ENCODE assay signal across 35 cellular contexts in genomic region chr6:14992382-14992781, GRCh38.
DNase-seq lines count a peak whose midpoint lies in the region; ATAC-seq, FAIRE-seq and TF ChIP-seq lines count a peak whose summit lies in the region.
"Had no signal": no experiment of that assay in that cellular context is flagged by ENCODE, and none has a peak within 500 bp of the region (broad histone marks: within the 10 kb centered on the region; RNA-seq: fewer than 3 reads in every experiment).

No MANE protein-coding gene starts in this region.

- no peaks in the 10 kb centered on the region for H3K36me3 Mint-ChIP-seq in activated naive CD8-positive, alpha-beta T cell treated with anti-CD3 and anti-CD28 coated beads, Interleukin-2, amount 50 U/mL, for 24 hours (ENCODE audit: low read depth)
- no peaks in the 10 kb centered on the region for H3K36me3 Mint-ChIP-seq in activated naive CD8-positive, alpha-beta T cell treated with anti-CD3 and anti-CD28 coated beads for 36 hours
- H3K36me3 Mint-ChIP-seq: CD14-positive monocyte; CD4-positive, alpha-beta memory T cell; CD4-positive, CD25-positive, alpha-beta regulatory T cell; CD8-positive, alpha-beta memory T cell; CD8-positive, alpha-beta T cell had no signal

- BruUV-seq in IMR-90 (replicated peaks; lab: Mats Ljungman, UMichigan) (no TSS peak), K562 (replicated peaks; lab: Mats Ljungman, UMichigan) (no TSS peak)

- no peak overlapping the region for H2AK9ac ChIP-seq in IMR-90 (replicated peaks; ENCODE audit: low read depth, low read length, poor library complexity)

- H4K20me1 ChIP-seq in IMR-90 (ENCODE audit: insufficient read depth, low read length) (no peaks in the 10 kb centered on the region), K562 (replicated peaks; ENCODE audit: control insufficient read depth, insufficient read depth, low read length) (no peaks in the 10 kb centered on the region)
- H4K20me1 ChIP-seq: BLaER1; BLaER1 treated with 17β-estradiol and CSF1 and Interleukin-3, amounts not matched to agents 10 nM and 100 nM had no signal

- intact Hi-C loops in IMR-90 (cut with micrococcal nuclease) (no loop called here), K562 (cut with micrococcal nuclease) (no loop called here)

- no peaks in the 10 kb centered on the region for H3K9me1 ChIP-seq in IMR-90 (ENCODE audit: insufficient read depth, low read length)
- H3K9me1 ChIP-seq in K562 (ENCODE audit: control insufficient read depth, insufficient read depth, low read length), result no peaks in the 10 kb centered on the region

- H4K5ac ChIP-seq in IMR-90 (ENCODE audit: low read depth, low read length), result no peak overlapping the region

- H3K27me3 Mint-ChIP-seq in activated naive CD8-positive, alpha-beta T cell treated with anti-CD3 and anti-CD28 coated beads, Interleukin-2, amount 50 U/mL, for 24 hours, result peaks cover 2% of the 10 kb centered on the region
- no peaks in the 10 kb centered on the region for H3K27me3 Mint-ChIP-seq in activated naive CD8-positive, alpha-beta T cell treated with anti-CD3 and anti-CD28 coated beads for 36 hours
- H3K27me3 Mint-ChIP-seq: CD4-positive, alpha-beta T cell had no signal

- H4K91ac ChIP-seq in IMR-90 (ENCODE audit: insufficient read depth, low read depth, low read length), result no peak overlapping the region

- H2AK5ac ChIP-seq in IMR-90 (ENCODE audit: low read depth, low read length), result no peak overlapping the region

- no peak overlapping the region for H2AFZ ChIP-seq in IMR-90 (replicated peaks; ENCODE audit: low read length, poor library complexity)
- no peak overlapping the region for H2AFZ ChIP-seq in K562 (ENCODE audit: low read depth, low read length)

- POLR2A ChIA-PET in IMR-90 (lab: Charles Lee; ENCODE audit: unreplicated experiment) (no interaction called here), K562 (lab: Yijun Ruan, JAX) (no interaction called here)

- TF ChIP-seq EP300 in K562 (IDR thresholded peaks at IDR 0.05; ENCODE audit: low read length), result no peak

- H3K27ac ChIP-seq in IMR-90 (ENCODE audit: insufficient read depth, low read length) (no peak overlapping the region), K562 (ENCODE audit: extremely low read depth, low read depth, low read length) (no peak overlapping the region)
- H3K27ac ChIP-seq: 22Rv1; A549; BLaER1; BLaER1 treated with 17β-estradiol and CSF1 and Interleukin-3, amounts not matched to agents 10 nM and 100 nM; C4-2B had no signal

- H2BK15ac ChIP-seq in IMR-90 (ENCODE audit: low read depth, low read length), result no peak overlapping the region

- no peak overlapping the region for H2BK120ac ChIP-seq in IMR-90 (ENCODE audit: low read depth, low read length)

- H3K4ac ChIP-seq in IMR-90 (ENCODE audit: low read depth, low read length), result no peak overlapping the region

- dilution Hi-C loops in IMR-90 (cut with HindIII; ENCODE audit: low sequenced_read_pairs, unreplicated experiment), result no loop called here

- H3K9me3 Mint-ChIP-seq in activated naive CD8-positive, alpha-beta T cell treated with anti-CD3 and anti-CD28 coated beads, Interleukin-2, amount 50 U/mL, for 24 hours, result no peaks in the 10 kb centered on the region
- no peaks in the 10 kb centered on the region for H3K9me3 Mint-ChIP-seq in activated naive CD8-positive, alpha-beta T cell treated with anti-CD3 and anti-CD28 coated beads for 36 hours
- H3K9me3 Mint-ChIP-seq: CD14-positive monocyte; CD4-positive, alpha-beta memory T cell; CD4-positive, alpha-beta T cell; CD4-positive, CD25-positive, alpha-beta regulatory T cell; CD8-positive, alpha-beta memory T cell; CD8-positive, alpha-beta T cell had no signal

- no peak overlapping the region for H3K4me2 ChIP-seq in IMR-90 (ENCODE audit: low read depth, low read length)
- no peak overlapping the region for H3K4me2 ChIP-seq in K562 (ENCODE audit: insufficient read depth, low read length)
- H3K4me2 ChIP-seq: A549; BLaER1; BLaER1 treated with 17β-estradiol and CSF1 and Interleukin-3, amounts not matched to agents 10 nM and 100 nM had no signal

- no peak overlapping the region for H3K4me3 Mint-ChIP-seq in activated naive CD8-positive, alpha-beta T cell treated with anti-CD3 and anti-CD28 coated beads, Interleukin-2, amount 50 U/mL, for 24 hours
- H3K4me3 Mint-ChIP-seq in activated naive CD8-positive, alpha-beta T cell treated with anti-CD3 and anti-CD28 coated beads for 36 hours, result no peak overlapping the region
- H3K4me3 Mint-ChIP-seq: B cell; CD14-positive monocyte; CD4-positive, alpha-beta memory T cell; CD4-positive, alpha-beta T cell; CD4-positive, CD25-positive, alpha-beta regulatory T cell; CD8-positive, alpha-beta memory T cell; CD8-positive, alpha-beta T cell had no signal

- H3K4me1 ChIP-seq in IMR-90 (ENCODE audit: control insufficient read depth, insufficient read depth, low read length) (no peaks in the 10 kb centered on the region), K562 (replicated peaks in 1 of 2; ENCODE audit: control insufficient read depth in 2 of 2, insufficient read depth in 2 of 2, low read length in 2 of 2) (peaks cover 3 to 4% of the 10 kb centered on the region in 2 experiments; a peak in 2 of 5 replicates)
- H3K4me1 ChIP-seq: A549; BE2C; BLaER1; BLaER1 treated with 17β-estradiol and CSF1 and Interleukin-3, amounts not matched to agents 10 nM and 100 nM; Caco-2 had no signal

- no peaks in the 10 kb centered on the region for H3K79me2 ChIP-seq in K562 (ENCODE audit: control insufficient read depth, insufficient read depth, low read length)

- peaks cover 4% of the 10 kb centered on the region for H3K27me3 ChIP-seq in IMR-90 (ENCODE audit: control insufficient read depth, insufficient read depth, low read length)
- H3K27me3 ChIP-seq in K562 (ENCODE audit: control insufficient read depth in 2 of 2, insufficient read depth in 2 of 2, low read length in 2 of 2), result no peaks in the 10 kb centered on the region
- H3K27me3 ChIP-seq: BE2C; BLaER1; BLaER1 treated with 17β-estradiol and CSF1 and Interleukin-3, amounts not matched to agents 10 nM and 100 nM had no signal

- no peak overlapping the region for H3K4me3 ChIP-seq in IMR-90 (ENCODE audit: insufficient read depth, low read depth, low read length)
- H3K4me3 ChIP-seq in K562, result no peak overlapping the region
- H3K4me3 ChIP-seq: A549; BLaER1; BLaER1 treated with 17β-estradiol and CSF1 and Interleukin-3, amounts not matched to agents 10 nM and 100 nM had no signal

- H3K79me1 ChIP-seq in IMR-90 (ENCODE audit: low read depth in 1 of 2, low read length in 2 of 2), result no peaks in the 10 kb centered on the region

- no CpG with 5 or more reads among the region's 3 CpGs for WGBS in IMR-90 (ENCODE audit: extremely low coverage in 2 of 2, insufficient read length in 1 of 2), 2 experiments
- 41% methylated on average over 3 of the region's 3 CpGs for WGBS in K562 (ENCODE audit: insufficient coverage, low coverage, missing lambda C conversion rate)

- H3K9ac ChIP-seq in IMR-90 (ENCODE audit: low read depth, low read length) (no peak overlapping the region), K562 (ENCODE audit: insufficient read depth in 1 of 2, low read depth in 2 of 2, low read length in 2 of 2) (no peak overlapping the region)
- H3K9ac ChIP-seq: BLaER1; BLaER1 treated with 17β-estradiol and CSF1 and Interleukin-3, amounts not matched to agents 10 nM and 100 nM had no signal

- TF ChIP-seq POLR2A in IMR-90 (IDR thresholded peaks at IDR 0.05; ENCODE audit: low read depth, low read length), result no peak
- TF ChIP-seq POLR2A in K562 (conservative IDR thresholded peaks at IDR 0.05), result no peak

- no peak for TF ChIP-seq CTCF in IMR-90 (conservative IDR thresholded peaks at IDR 0.05; ENCODE audit: low read depth, low read length)
- TF ChIP-seq CTCF in K562 (IDR thresholded peaks at IDR 0.05 in 2 of 3, conservative IDR thresholded peaks at IDR 0.05 in 1 of 3; ENCODE audit: insufficient read depth in 2 of 3, low read depth in 1 of 3, low read length in 3 of 3), result no peak

- peak; percentile 28 for ATAC-seq in activated naive CD8-positive, alpha-beta T cell treated with anti-CD3 and anti-CD28 coated beads, Interleukin-2, amount 50 U/mL, for 24 hours
- ATAC-seq in IMR-90 (ENCODE audit: low read depth), result no peak
- ATAC-seq in K562, result no peak; the same call in 1 of the 3 replicates
- no peak for ATAC-seq in HG03280 (IDR thresholded peaks at IDR 0.05; ENCODE audit: unreplicated experiment)
- ATAC-seq: A549; CD8-positive, alpha-beta T cell had no signal

- H3K4me1 Mint-ChIP-seq in activated naive CD8-positive, alpha-beta T cell treated with anti-CD3 and anti-CD28 coated beads, Interleukin-2, amount 50 U/mL, for 24 hours, result no peaks in the 10 kb centered on the region
- no peaks in the 10 kb centered on the region for H3K4me1 Mint-ChIP-seq in activated naive CD8-positive, alpha-beta T cell treated with anti-CD3 and anti-CD28 coated beads for 36 hours
- H3K4me1 Mint-ChIP-seq: B cell; CD4-positive, CD25-positive, alpha-beta regulatory T cell; CD8-positive, alpha-beta memory T cell had no signal

- H3K14ac ChIP-seq in IMR-90 (replicated peaks; ENCODE audit: low read depth, low read length), result no peak overlapping the region

- no peak overlapping the region for H3K56ac ChIP-seq in IMR-90 (ENCODE audit: extremely low read depth, insufficient read depth, low read length)

- no peak overlapping the region for H3K27ac Mint-ChIP-seq in activated naive CD8-positive, alpha-beta T cell treated with anti-CD3 and anti-CD28 coated beads, Interleukin-2, amount 50 U/mL, for 24 hours
- H3K27ac Mint-ChIP-seq in activated naive CD8-positive, alpha-beta T cell treated with anti-CD3 and anti-CD28 coated beads for 36 hours, result no peak overlapping the region
- H3K27ac Mint-ChIP-seq: B cell; CD14-positive monocyte; CD4-positive, alpha-beta memory T cell; CD4-positive, alpha-beta T cell; CD4-positive, CD25-positive, alpha-beta regulatory T cell; CD8-positive, alpha-beta memory T cell; CD8-positive, alpha-beta T cell had no signal

- CTCF ChIA-PET in IMR-90 (lab: Yijun Ruan, JAX), result no interaction called here
- CTCF ChIA-PET in K562 (lab: Yijun Ruan, JAX; ENCODE audit: low intra/inter-chr PET ratio), result no interaction called here

- TF ChIP-seq RAD21 in IMR-90 (IDR thresholded peaks at IDR 0.05; ENCODE audit: low read length) (no peak), K562 (CRISPR knock-in tag; conservative IDR thresholded peaks at IDR 0.05 in 1 of 2, IDR thresholded peaks at IDR 0.05 in 1 of 2) (no peak)

- no peak overlapping the region for H3K18ac ChIP-seq in IMR-90 (ENCODE audit: low read depth, low read length)

- H3K23ac ChIP-seq in IMR-90 (ENCODE audit: low read depth, low read length), result no peak overlapping the region

- H3K9me3 ChIP-seq in IMR-90 (ENCODE audit: control insufficient read depth, insufficient read depth, low read length), result no peaks in the 10 kb centered on the region
- H3K9me3 ChIP-seq in K562 (replicated peaks; ENCODE audit: control insufficient read depth, insufficient read depth, low read depth, low read length), result no peaks in the 10 kb centered on the region
- H3K9me3 ChIP-seq: A549; BE2C; BLaER1; BLaER1 treated with 17β-estradiol and CSF1 and Interleukin-3, amounts not matched to agents 10 nM and 100 nM; Caco-2 had no signal

- H4K8ac ChIP-seq in IMR-90 (ENCODE audit: low read depth in 2 of 2, low read length in 2 of 2), result no peak overlapping the region

- no peak for FAIRE-seq in K562 (lab: Jason Lieb, UNC)
- FAIRE-seq: A204.1, A549, D721Med had no signal

- H3K36me3 ChIP-seq in IMR-90 (ENCODE audit: control insufficient read depth, insufficient read depth, low read length), result no peaks in the 10 kb centered on the region
- H3K36me3 ChIP-seq in K562 (ENCODE audit: control insufficient read depth, insufficient read depth, low read length), result no peaks in the 10 kb centered on the region
- H3K36me3 ChIP-seq: BE2C; BLaER1; BLaER1 treated with 17β-estradiol and CSF1 and Interleukin-3, amounts not matched to agents 10 nM and 100 nM had no signal

- DNase-seq in activated naive CD8-positive, alpha-beta T cell treated with anti-CD3 and anti-CD28 coated beads, Interleukin-2, amount 50 U/mL, for 24 hours, result no peak
- DNase-seq in activated naive CD8-positive, alpha-beta T cell treated with anti-CD3 and anti-CD28 coated beads for 36 hours, result no peak
- DNase-seq in IMR-90 (no peak), K562 (ENCODE audit: extremely low read depth in 1 of 4, low spot score in 3 of 4) (no peak), NCI-H1694 (lab: John Stamatoyannopoulos, UW) (no peak)
- DNase-seq: 8988T; ACHN; AML-193; BE2C; C1 segment of cervical spinal cord; Caco-2; Calu3; CD4-positive, alpha-beta memory T cell; CD4-positive, alpha-beta T cell; CD4-positive, CD25-positive, alpha-beta regulatory T cell; CD8-positive, alpha-beta memory T cell; CD8-positive, alpha-beta T cell; COR-L47; DMS 273 treated with DMSO at 0.1 percent for 48 hours; DMS153; DMS53; DMS79; DMS79 treated with DMSO at 0.1 percent for 48 hours; DND-41; EL had no signal

- no peak overlapping the region for H2BK20ac ChIP-seq in IMR-90 (ENCODE audit: low read depth, low read length)

- in situ Hi-C loops in IMR-90 (cut with MboI; ENCODE audit: low sequenced_read_pairs) (no loop called here), K562 (cut with MboI) (no loop called here)

- no peak overlapping the region for H2BK5ac ChIP-seq in IMR-90 (ENCODE audit: low read depth, low read length, poor library complexity, severe bottlenecking)
